2 cellular contexts compared by ENCODE assay signal in genomic region chr7:40147371-40148246, GRCh38.
TF ChIP-seq lines count a peak whose summit lies in the region.

No MANE protein-coding gene starts in this region.

TF ChIP-seq in SK-N-SH treated with all-trans-retinoic acid at 6 μM for 48 hours, 23 proteins besides CTCF, POLR2A, EP300 and RAD21 (continued from another document):
- TF ChIP-seq POU6F1 (CRISPR knock-in tag; IDR thresholded peaks at IDR 0.05; ENCODE audit: borderline replicate concordance, low read depth) (no peak), ISL1 (CRISPR knock-in tag; IDR thresholded peaks at IDR 0.05) (no peak)

TF ChIP-seq in H1, 55 proteins besides CTCF, POLR2A, EP300 and RAD21 (continued from another document):
- TF ChIP-seq, protein P1, sequence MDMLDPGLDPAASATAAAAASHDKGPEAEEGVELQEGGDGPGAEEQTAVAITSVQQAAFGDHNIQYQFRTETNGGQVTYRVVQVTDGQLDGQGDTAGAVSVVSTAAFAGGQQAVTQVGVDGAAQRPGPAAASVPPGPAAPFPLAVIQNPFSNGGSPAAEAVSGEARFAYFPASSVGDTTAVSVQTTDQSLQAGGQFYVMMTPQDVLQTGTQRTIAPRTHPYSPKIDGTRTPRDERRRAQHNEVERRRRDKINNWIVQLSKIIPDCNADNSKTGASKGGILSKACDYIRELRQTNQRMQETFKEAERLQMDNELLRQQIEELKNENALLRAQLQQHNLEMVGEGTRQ (IDR thresholded peaks at IDR 0.05; ENCODE audit: low read length) = no peak
- TF ChIP-seq YY1 (IDR thresholded peaks at IDR 0.05; ENCODE audit: low read depth, low read length) (no peak), RBBP5 (IDR thresholded peaks at IDR 0.05; ENCODE audit: borderline replicate concordance, low read depth, low read length) (no peak)
